In genomic region chr14:30969796-30970195, GRCh38 we compare ENCODE assay signal across 7 cellular contexts. TPM values are rescaled to one million over a fixed set of nuclear protein-coding genes. Genes with fewer than 3 reads are reported as not detected.
DNase-seq lines count a peak whose midpoint lies in the region; ATAC-seq, FAIRE-seq and TF ChIP-seq lines count a peak whose summit lies in the region.
"Not testable (repeated sequence)": the region's sequence is repeated elsewhere in the genome, so short reads cannot be mapped to it uniquely, and the experiment has no call there.

No MANE protein-coding gene starts in this region.

- H3K9me3 Mint-ChIP-seq in activated T-cell treated with anti-CD3 and anti-CD28 coated beads, Interleukin-2, amount 50 U/mL, for 24 hours, result peaks cover 13% of the 10 kb centered on the region

- DNase-seq in activated T-cell treated with anti-CD3 and anti-CD28 coated beads, Interleukin-2, amount 50 U/mL, for 24 hours, result peak; percentile 37
- peak; percentile 23 for DNase-seq in GM12878 (ENCODE audit: low read depth, low spot score)
- peak; percentile 30 to 34 for DNase-seq in stimulated activated CD8-positive, alpha-beta memory T cell treated with anti-CD3 and anti-CD28 coated beads, Interleukin-15, amount 100 ng/mL, for 48 hours (ENCODE audit: low read depth in 2 of 2)

- TF ChIP-seq RAD21 in GM12878 (IDR thresholded peaks at IDR 0.05; ENCODE audit: insufficient read depth, low read depth, low read length), result not testable (repeated sequence)

- not testable (repeated sequence) for TF ChIP-seq POLR2A in GM12878 (IDR thresholded peaks at IDR 0.05; ENCODE audit: low read depth, low read length)

- H3K9ac ChIP-seq in OCI-LY3 (ENCODE audit: low read length); GM12878 (ENCODE audit: control insufficient read depth, insufficient read depth, low read length): not testable (repeated sequence)

- H3K36me3 ChIP-seq in OCI-LY3 (replicated peaks; ENCODE audit: low read depth, low read length); GM12878 (ENCODE audit: control insufficient read depth in 2 of 2, insufficient read depth in 2 of 2, low read length in 1 of 2): not testable (repeated sequence)

- H3K4me3 Mint-ChIP-seq in activated T-cell treated with anti-CD3 and anti-CD28 coated beads, Interleukin-2, amount 50 U/mL, for 24 hours, result peak overlapping the region; percentile 25

- peaks cover 30% of the 10 kb centered on the region for H3K36me3 Mint-ChIP-seq in activated T-cell treated with anti-CD3 and anti-CD28 coated beads, Interleukin-2, amount 50 U/mL, for 24 hours (ENCODE audit: low read depth)

- peaks cover 91% of the 10 kb centered on the region for H3K79me2 ChIP-seq in OCI-LY3 (ENCODE audit: low read length)
- peaks cover 50% of the 10 kb centered on the region for H3K79me2 ChIP-seq in GM12878 (ENCODE audit: control insufficient read depth, insufficient read depth, low read length)

- H3K27ac Mint-ChIP-seq in activated T-cell treated with anti-CD3 and anti-CD28 coated beads, Interleukin-2, amount 50 U/mL, for 24 hours, result peak overlapping the region; percentile 84

- SMC1A ChIA-PET in GM12878 (lab: Charles Lee; ENCODE audit: uncharacterized antibody, unreplicated experiment), result interaction anchor here (0.6 to 1.0 kb wide), 4 partner anchors 9 to 117 kb away, joined by 3 to 5 read pairs (median 4); no protein-coding TSS in a partner anchor

- not testable (repeated sequence) for H3K27ac ChIP-seq in OCI-LY3 (ENCODE audit: low read length); GM12878 (ENCODE audit: control insufficient read depth, insufficient read depth)

- H2AFZ ChIP-seq in OCI-LY3 (ENCODE audit: low read depth, low read length); GM12878 (ENCODE audit: control insufficient read depth, low read depth, low read length): not testable (repeated sequence)

- CTCF ChIA-PET in GM12878 (lab: Yijun Ruan, JAX), result interaction anchor here (0.7 to 2.1 kb wide), 4 partner anchors 9 to 190 kb away, joined by 3 to 9 read pairs (median 3); no protein-coding TSS in a partner anchor

- intact Hi-C loops in GM12878 (cut with micrococcal nuclease; ENCODE audit: unreplicated experiment), result loop anchor here (10.0 kb wide), 1 partner anchor 385 kb away; no protein-coding TSS in a partner anchor

- TF ChIP-seq EP300 in GM12878 (IDR thresholded peaks at IDR 0.05; ENCODE audit: borderline replicate concordance in 1 of 2, control insufficient read depth in 1 of 2, low read depth in 2 of 2, low read length in 2 of 2), result not testable (repeated sequence)

- 2% methylated on average over 4 of the region's 4 CpGs for WGBS in GM12878 (ENCODE audit: insufficient coverage, insufficient replicate concordance, low lambda C conversion rate, missing lambda C conversion rate)

- H4K20me1 ChIP-seq in OCI-LY3 (ENCODE audit: insufficient read depth, low read length), result peaks cover 59% of the 10 kb centered on the region
- not testable (repeated sequence) for H4K20me1 ChIP-seq in GM12878 (ENCODE audit: control insufficient read depth, insufficient read depth)

- FAIRE-seq in GM12878 (lab: Jason Lieb, UNC), result not testable (repeated sequence)

- in situ Hi-C loops in GM12878 (cut with MboI), result not testable (repeated sequence)

- H3K4me1 ChIP-seq in OCI-LY3 (ENCODE audit: low read length), result peaks cover 12% of the 10 kb centered on the region
- not testable (repeated sequence) for H3K4me1 ChIP-seq in GM12878 (ENCODE audit: control insufficient read depth, insufficient read depth, low read length)

- POLR2A ChIA-PET in GM12878 (lab: Charles Lee), result not testable (repeated sequence)

- BruUV-seq in GM12878 (replicated peaks; lab: Mats Ljungman, UMichigan), result not testable (repeated sequence)

- H3K9me3 ChIP-seq in OCI-LY3 (ENCODE audit: insufficient read depth, low read length), result not testable (repeated sequence)
- peaks cover 11% of the 10 kb centered on the region; the same call in 2 of the 3 replicates for H3K9me3 ChIP-seq in GM12878 (replicated peaks; ENCODE audit: control insufficient read depth, insufficient read depth, low read length)

- not testable (repeated sequence) for H3K27me3 Mint-ChIP-seq in activated T-cell treated with anti-CD3 and anti-CD28 coated beads, Interleukin-2, amount 50 U/mL, for 24 hours

- not testable (repeated sequence) for H3K4me3 ChIP-seq in OCI-LY3 (ENCODE audit: low read length); GM12878

- H3K4me2 ChIP-seq in OCI-LY3 (ENCODE audit: low read length), result peak overlapping the region; percentile 18; the same call in 1 of the 2 replicates
- peak overlapping the region; percentile 66 for H3K4me2 ChIP-seq in GM12878 (ENCODE audit: control insufficient read depth, insufficient read depth)

- not testable (repeated sequence) for H3K27me3 ChIP-seq in OCI-LY3 (ENCODE audit: low read depth, low read length); GM12878 (replicated peaks in 1 of 2; ENCODE audit: control insufficient read depth in 2 of 2, insufficient read depth in 2 of 2, low read length in 1 of 2)

- RAD21 ChIA-PET in GM12878 (lab: Charles Lee; ENCODE audit: unreplicated experiment), result interaction anchor here (1.0 to 1.7 kb wide), 3 partner anchors 10 to 13 kb away, joined by 3 to 4 read pairs (median 3); no protein-coding TSS in a partner anchor

- not testable (repeated sequence) for TF ChIP-seq CTCF in OCI-LY3 (IDR thresholded peaks at IDR 0.05; ENCODE audit: low read depth, low read length); GM12878 (IDR thresholded peaks at IDR 0.05 in 2 of 3, conservative IDR thresholded peaks at IDR 0.05 in 1 of 3; ENCODE audit: control insufficient read depth in 2 of 3, extremely low read depth in 1 of 3, insufficient read depth in 1 of 3, low read depth in 3 of 3, low read length in 3 of 3)

- H3K4me1 Mint-ChIP-seq in activated T-cell treated with anti-CD3 and anti-CD28 coated beads, Interleukin-2, amount 50 U/mL, for 24 hours (ENCODE audit: low read depth), result peaks cover 57% of the 10 kb centered on the region

- ATAC-seq in GM18867 (IDR thresholded peaks at IDR 0.05; ENCODE audit: unreplicated experiment), result peak; percentile 54
- ATAC-seq in GM21367 (IDR thresholded peaks at IDR 0.05; ENCODE audit: unreplicated experiment), result peak; percentile 58
- peak; percentile 58 for ATAC-seq in HG02973 (IDR thresholded peaks at IDR 0.05; ENCODE audit: unreplicated experiment)
- ATAC-seq in GM12878, result peak; percentile 80

TF ChIP-seq in GM12878, 131 proteins besides CTCF, POLR2A, EP300 and RAD21:
- peak; percentile 75 for TF ChIP-seq MEF2B (IDR thresholded peaks at IDR 0.05; ENCODE audit: partially characterized antibody, poor library complexity, severe bottlenecking)
- TF ChIP-seq ATF7 (IDR thresholded peaks at IDR 0.05; ENCODE audit: low read depth), result 0 out of 2 replicates have a peak, but pooled peaks have one; percentile 16
- TF ChIP-seq RUNX3 (IDR thresholded peaks at IDR 0.05; ENCODE audit: low read length), result peak; percentile 46

RNA-seq across cellular contexts. Expression of gene AP4S1, which starts 55.7 kb away (rescaled TPM):
- 7.1 and 10.2 TPM in 2 replicates for total RNA-seq in GM12878 (2013; cell fraction: nucleolus; rRNA removed)
- 4.3 and 5.1 TPM in 2 replicates for total RNA-seq in GM12878 (2014; rRNA removed)
- total RNA-seq in GM12878 (2014; rRNA removed; fragmentation: Illumina TruSeq; extraction: Trizol), result 6.3 and 6.5 TPM in 2 replicates
- total RNA-seq in GM12878 (2021), result 3.8 and 5.5 TPM in 2 replicates
- polyA plus RNA-seq in GM12878 (2011; ENCODE audit: low read depth), result 2.4 TPM
- 3.6 and 6.9 TPM in 2 replicates for polyA plus RNA-seq in GM12878 (2011; rRNA removed)
- polyA plus RNA-seq in GM12878 (2011; cell fraction: cytosol; rRNA removed), result 1.1 and 1.5 TPM in 2 replicates
- 1.2 and 1.4 TPM in 2 replicates for polyA plus RNA-seq in GM12878 (2011; cell fraction: nucleus; rRNA removed)
- polyA plus RNA-seq in GM12878 (2012), result 2.4 and 4.5 TPM in 2 replicates
- polyA plus RNA-seq in GM12878 (2014; fragmentation: Illumina TruSeq; extraction: Trizol), result 5.6 and 8.1 TPM in 2 replicates
- polyA plus RNA-seq in GM12878 (2014; fragmentation: Nextera tagmentation; extraction: Ambion mirVana), result 1 to 10 TPM; 5.3 to 5.7 TPM
- 2.9 and 6.3 TPM in 2 replicates for polyA plus RNA-seq in GM12878 (2014; rRNA removed)
- polyA plus RNA-seq in GM12878 (2016; fragmentation: Nextera tagmentation; extraction: Ambion mirVana), result 1 to 10 TPM; 8.8 to 9.0 TPM
- polyA minus RNA-seq in GM12878 (2011; rRNA and poly(A)+ RNA removed), result 2.3 and 4.2 TPM in 2 replicates
- polyA minus RNA-seq in GM12878 (2011; cell fraction: cytosol; rRNA and poly(A)+ RNA removed), result 0.27 and 2.2 TPM in 2 replicates
- polyA minus RNA-seq in GM12878 (2011; cell fraction: nucleus; rRNA and poly(A)+ RNA removed), result 1.1 and 4.3 TPM in 2 replicates

RNA-seq across cellular contexts. Expression of gene STRN3, which starts 56.4 kb away (rescaled TPM):
- total RNA-seq in GM12878 (2013; cell fraction: nucleolus; rRNA removed), result 70.4 and 72.0 TPM in 2 replicates
- total RNA-seq in GM12878 (2014; rRNA removed), result 17.9 and 21.8 TPM in 2 replicates
- total RNA-seq in GM12878 (2014; rRNA removed; fragmentation: Illumina TruSeq; extraction: Trizol), result 27.9 and 28.0 TPM in 2 replicates
- 17.0 and 17.4 TPM in 2 replicates for total RNA-seq in GM12878 (2021)
- 3.2 TPM for polyA plus RNA-seq in GM12878 (2011; ENCODE audit: low read depth)
- polyA plus RNA-seq in GM12878 (2011; rRNA removed), result 17.8 and 29.9 TPM in 2 replicates
- polyA plus RNA-seq in GM12878 (2011; cell fraction: cytosol; rRNA removed), result 6.6 and 7.2 TPM in 2 replicates
- 17.3 and 20.1 TPM in 2 replicates for polyA plus RNA-seq in GM12878 (2011; cell fraction: nucleus; rRNA removed)
- polyA plus RNA-seq in GM12878 (2012), result 5.7 and 9.2 TPM in 2 replicates
- 12.3 and 16.5 TPM in 2 replicates for polyA plus RNA-seq in GM12878 (2014; fragmentation: Illumina TruSeq; extraction: Trizol)
- polyA plus RNA-seq in GM12878 (2014; fragmentation: Nextera tagmentation; extraction: Ambion mirVana), result 10 to 100 TPM in 1 of 2 experiments, 1 to 10 TPM in 1; 7.8 to 14.0 TPM
- polyA plus RNA-seq in GM12878 (2014; rRNA removed), result 9.2 and 12.3 TPM in 2 replicates
- polyA plus RNA-seq in GM12878 (2016; fragmentation: Nextera tagmentation; extraction: Ambion mirVana), result 10 to 100 TPM; 13.2 to 14.3 TPM
- 23.0 and 45.6 TPM in 2 replicates for polyA minus RNA-seq in GM12878 (2011; rRNA and poly(A)+ RNA removed)
- 8.6 and 12.4 TPM in 2 replicates for polyA minus RNA-seq in GM12878 (2011; cell fraction: cytosol; rRNA and poly(A)+ RNA removed)
- polyA minus RNA-seq in GM12878 (2011; cell fraction: nucleus; rRNA and poly(A)+ RNA removed), result 21.3 and 38.5 TPM in 2 replicates
